1 cellular context compared by ENCODE assay signal in the genomic region with DNA sequence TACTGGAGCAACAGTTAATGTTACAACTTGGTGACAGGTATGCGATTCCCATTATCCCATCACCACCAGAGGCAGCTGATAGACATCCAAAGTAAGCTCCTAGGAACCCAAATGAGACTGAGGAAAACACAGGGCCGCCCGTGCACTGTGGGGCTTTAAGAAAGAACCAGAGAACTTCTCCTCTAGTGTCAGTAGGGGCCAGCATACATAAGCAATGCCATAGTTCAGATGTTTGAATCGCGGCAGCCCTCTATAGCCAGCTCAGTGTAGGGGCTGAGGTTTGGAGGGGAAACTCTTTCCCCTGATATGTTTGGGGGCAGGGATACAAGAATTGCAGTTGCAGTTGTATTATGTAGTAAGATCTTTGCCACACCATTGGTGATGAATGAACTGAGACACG.
TF ChIP-seq lines count a peak whose summit lies in the region.

No MANE protein-coding gene starts in this region.

TF ChIP-seq in WTC11, 78 proteins besides CTCF, POLR2A, EP300 and RAD21 (continued from another document):
- TF ChIP-seq, protein P1, sequence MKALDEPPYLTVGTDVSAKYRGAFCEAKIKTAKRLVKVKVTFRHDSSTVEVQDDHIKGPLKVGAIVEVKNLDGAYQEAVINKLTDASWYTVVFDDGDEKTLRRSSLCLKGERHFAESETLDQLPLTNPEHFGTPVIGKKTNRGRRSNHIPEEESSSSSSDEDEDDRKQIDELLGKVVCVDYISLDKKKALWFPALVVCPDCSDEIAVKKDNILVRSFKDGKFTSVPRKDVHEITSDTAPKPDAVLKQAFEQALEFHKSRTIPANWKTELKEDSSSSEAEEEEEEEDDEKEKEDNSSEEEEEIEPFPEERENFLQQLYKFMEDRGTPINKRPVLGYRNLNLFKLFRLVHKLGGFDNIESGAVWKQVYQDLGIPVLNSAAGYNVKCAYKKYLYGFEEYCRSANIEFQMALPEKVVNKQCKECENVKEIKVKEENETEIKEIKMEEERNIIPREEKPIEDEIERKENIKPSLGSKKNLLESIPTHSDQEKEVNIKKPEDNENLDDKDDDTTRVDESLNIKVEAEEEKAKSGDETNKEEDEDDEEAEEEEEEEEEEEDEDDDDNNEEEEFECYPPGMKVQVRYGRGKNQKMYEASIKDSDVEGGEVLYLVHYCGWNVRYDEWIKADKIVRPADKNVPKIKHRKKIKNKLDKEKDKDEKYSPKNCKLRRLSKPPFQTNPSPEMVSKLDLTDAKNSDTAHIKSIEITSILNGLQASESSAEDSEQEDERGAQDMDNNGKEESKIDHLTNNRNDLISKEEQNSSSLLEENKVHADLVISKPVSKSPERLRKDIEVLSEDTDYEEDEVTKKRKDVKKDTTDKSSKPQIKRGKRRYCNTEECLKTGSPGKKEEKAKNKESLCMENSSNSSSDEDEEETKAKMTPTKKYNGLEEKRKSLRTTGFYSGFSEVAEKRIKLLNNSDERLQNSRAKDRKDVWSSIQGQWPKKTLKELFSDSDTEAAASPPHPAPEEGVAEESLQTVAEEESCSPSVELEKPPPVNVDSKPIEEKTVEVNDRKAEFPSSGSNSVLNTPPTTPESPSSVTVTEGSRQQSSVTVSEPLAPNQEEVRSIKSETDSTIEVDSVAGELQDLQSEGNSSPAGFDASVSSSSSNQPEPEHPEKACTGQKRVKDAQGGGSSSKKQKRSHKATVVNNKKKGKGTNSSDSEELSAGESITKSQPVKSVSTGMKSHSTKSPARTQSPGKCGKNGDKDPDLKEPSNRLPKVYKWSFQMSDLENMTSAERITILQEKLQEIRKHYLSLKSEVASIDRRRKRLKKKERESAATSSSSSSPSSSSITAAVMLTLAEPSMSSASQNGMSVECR (CRISPR knock-in tag; IDR thresholded peaks at IDR 0.05; ENCODE audit: borderline replicate concordance) = no peak
- TF ChIP-seq, protein P2, sequence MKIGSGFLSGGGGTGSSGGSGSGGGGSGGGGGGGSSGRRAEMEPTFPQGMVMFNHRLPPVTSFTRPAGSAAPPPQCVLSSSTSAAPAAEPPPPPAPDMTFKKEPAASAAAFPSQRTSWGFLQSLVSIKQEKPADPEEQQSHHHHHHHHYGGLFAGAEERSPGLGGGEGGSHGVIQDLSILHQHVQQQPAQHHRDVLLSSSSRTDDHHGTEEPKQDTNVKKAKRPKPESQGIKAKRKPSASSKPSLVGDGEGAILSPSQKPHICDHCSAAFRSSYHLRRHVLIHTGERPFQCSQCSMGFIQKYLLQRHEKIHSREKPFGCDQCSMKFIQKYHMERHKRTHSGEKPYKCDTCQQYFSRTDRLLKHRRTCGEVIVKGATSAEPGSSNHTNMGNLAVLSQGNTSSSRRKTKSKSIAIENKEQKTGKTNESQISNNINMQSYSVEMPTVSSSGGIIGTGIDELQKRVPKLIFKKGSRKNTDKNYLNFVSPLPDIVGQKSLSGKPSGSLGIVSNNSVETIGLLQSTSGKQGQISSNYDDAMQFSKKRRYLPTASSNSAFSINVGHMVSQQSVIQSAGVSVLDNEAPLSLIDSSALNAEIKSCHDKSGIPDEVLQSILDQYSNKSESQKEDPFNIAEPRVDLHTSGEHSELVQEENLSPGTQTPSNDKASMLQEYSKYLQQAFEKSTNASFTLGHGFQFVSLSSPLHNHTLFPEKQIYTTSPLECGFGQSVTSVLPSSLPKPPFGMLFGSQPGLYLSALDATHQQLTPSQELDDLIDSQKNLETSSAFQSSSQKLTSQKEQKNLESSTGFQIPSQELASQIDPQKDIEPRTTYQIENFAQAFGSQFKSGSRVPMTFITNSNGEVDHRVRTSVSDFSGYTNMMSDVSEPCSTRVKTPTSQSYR (CRISPR knock-in tag; IDR thresholded peaks at IDR 0.05) = no peak
- TF ChIP-seq, protein P3, sequence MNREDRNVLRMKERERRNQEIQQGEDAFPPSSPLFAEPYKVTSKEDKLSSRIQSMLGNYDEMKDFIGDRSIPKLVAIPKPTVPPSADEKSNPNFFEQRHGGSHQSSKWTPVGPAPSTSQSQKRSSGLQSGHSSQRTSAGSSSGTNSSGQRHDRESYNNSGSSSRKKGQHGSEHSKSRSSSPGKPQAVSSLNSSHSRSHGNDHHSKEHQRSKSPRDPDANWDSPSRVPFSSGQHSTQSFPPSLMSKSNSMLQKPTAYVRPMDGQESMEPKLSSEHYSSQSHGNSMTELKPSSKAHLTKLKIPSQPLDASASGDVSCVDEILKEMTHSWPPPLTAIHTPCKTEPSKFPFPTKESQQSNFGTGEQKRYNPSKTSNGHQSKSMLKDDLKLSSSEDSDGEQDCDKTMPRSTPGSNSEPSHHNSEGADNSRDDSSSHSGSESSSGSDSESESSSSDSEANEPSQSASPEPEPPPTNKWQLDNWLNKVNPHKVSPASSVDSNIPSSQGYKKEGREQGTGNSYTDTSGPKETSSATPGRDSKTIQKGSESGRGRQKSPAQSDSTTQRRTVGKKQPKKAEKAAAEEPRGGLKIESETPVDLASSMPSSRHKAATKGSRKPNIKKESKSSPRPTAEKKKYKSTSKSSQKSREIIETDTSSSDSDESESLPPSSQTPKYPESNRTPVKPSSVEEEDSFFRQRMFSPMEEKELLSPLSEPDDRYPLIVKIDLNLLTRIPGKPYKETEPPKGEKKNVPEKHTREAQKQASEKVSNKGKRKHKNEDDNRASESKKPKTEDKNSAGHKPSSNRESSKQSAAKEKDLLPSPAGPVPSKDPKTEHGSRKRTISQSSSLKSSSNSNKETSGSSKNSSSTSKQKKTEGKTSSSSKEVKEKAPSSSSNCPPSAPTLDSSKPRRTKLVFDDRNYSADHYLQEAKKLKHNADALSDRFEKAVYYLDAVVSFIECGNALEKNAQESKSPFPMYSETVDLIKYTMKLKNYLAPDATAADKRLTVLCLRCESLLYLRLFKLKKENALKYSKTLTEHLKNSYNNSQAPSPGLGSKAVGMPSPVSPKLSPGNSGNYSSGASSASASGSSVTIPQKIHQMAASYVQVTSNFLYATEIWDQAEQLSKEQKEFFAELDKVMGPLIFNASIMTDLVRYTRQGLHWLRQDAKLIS (CRISPR knock-in tag; IDR thresholded peaks at IDR 0.05; ENCODE audit: borderline replicate concordance) = no peak
- TF ChIP-seq PRDM15 (CRISPR knock-in tag; IDR thresholded peaks at IDR 0.05) = no peak
- TF ChIP-seq JUN (CRISPR knock-in tag; IDR thresholded peaks at IDR 0.05) = no peak
- TF ChIP-seq ZNF423 (CRISPR knock-in tag; IDR thresholded peaks at IDR 0.05) = no peak
- TF ChIP-seq RELA (CRISPR knock-in tag; IDR thresholded peaks at IDR 0.05; ENCODE audit: borderline replicate concordance) = no peak
- no peak for TF ChIP-seq OVOL2 (CRISPR knock-in tag; IDR thresholded peaks at IDR 0.05; ENCODE audit: borderline replicate concordance)
- TF ChIP-seq ATF1 (CRISPR knock-in tag; IDR thresholded peaks at IDR 0.05) = no peak
- no peak for TF ChIP-seq ERG (CRISPR knock-in tag; IDR thresholded peaks at IDR 0.05)
- TF ChIP-seq, protein P4, sequence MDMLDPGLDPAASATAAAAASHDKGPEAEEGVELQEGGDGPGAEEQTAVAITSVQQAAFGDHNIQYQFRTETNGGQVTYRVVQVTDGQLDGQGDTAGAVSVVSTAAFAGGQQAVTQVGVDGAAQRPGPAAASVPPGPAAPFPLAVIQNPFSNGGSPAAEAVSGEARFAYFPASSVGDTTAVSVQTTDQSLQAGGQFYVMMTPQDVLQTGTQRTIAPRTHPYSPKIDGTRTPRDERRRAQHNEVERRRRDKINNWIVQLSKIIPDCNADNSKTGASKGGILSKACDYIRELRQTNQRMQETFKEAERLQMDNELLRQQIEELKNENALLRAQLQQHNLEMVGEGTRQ (CRISPR knock-in tag; IDR thresholded peaks at IDR 0.05) = no peak
- no peak for TF ChIP-seq SP1 (CRISPR knock-in tag; conservative IDR thresholded peaks at IDR 0.05)
- no peak for TF ChIP-seq TEAD4 (CRISPR knock-in tag; IDR thresholded peaks at IDR 0.05)
- no peak for TF ChIP-seq SMAD4 (CRISPR knock-in tag; IDR thresholded peaks at IDR 0.05)
- TF ChIP-seq ETV6 (CRISPR knock-in tag; IDR thresholded peaks at IDR 0.05) = no peak
TF ChIP-seq in WTC11: peak in this region for 0.
